In genomic region chr16:19706846-19707245, GRCh38 we compare ENCODE assay signal across 2 cellular contexts.
TF ChIP-seq lines count a peak whose summit lies in the region.

No MANE protein-coding gene starts in this region.

TF ChIP-seq in IMR-90, 13 proteins besides CTCF, POLR2A, EP300 and RAD21:
- no peak for TF ChIP-seq RFX5 (IDR thresholded peaks at IDR 0.05; ENCODE audit: low read depth, low read length)
- TF ChIP-seq MXI1 (IDR thresholded peaks at IDR 0.05; ENCODE audit: borderline replicate concordance, low read depth, low read length) = no peak
- no peak for TF ChIP-seq SMC3 (IDR thresholded peaks at IDR 0.05; ENCODE audit: low read depth, low read length)
- no peak for TF ChIP-seq NFE2L2 (IDR thresholded peaks at IDR 0.05; ENCODE audit: low read depth, low read length)
- no peak for TF ChIP-seq ELK1 (IDR thresholded peaks at IDR 0.05; ENCODE audit: borderline replicate concordance, low read depth, low read length)
- no peak for TF ChIP-seq CHD1 (IDR thresholded peaks at IDR 0.05; ENCODE audit: low read depth, low read length)
- no peak for TF ChIP-seq USF2 (IDR thresholded peaks at IDR 0.05; ENCODE audit: low read depth, low read length)

TF ChIP-seq in HepG2, 621 proteins besides CTCF, POLR2A, EP300 and RAD21:
- TF ChIP-seq KDM4B (CRISPR knock-in tag; IDR thresholded peaks at IDR 0.05) (no peak), TSC22D2 (CRISPR knock-in tag; IDR thresholded peaks at IDR 0.05; ENCODE audit: borderline replicate concordance) (no peak), GMEB2 (CRISPR knock-in tag; IDR thresholded peaks at IDR 0.05; ENCODE audit: low read depth) (no peak), ESRRA (CRISPR knock-in tag; IDR thresholded peaks at IDR 0.05; ENCODE audit: low read depth) (no peak), ZGPAT (CRISPR knock-in tag; IDR thresholded peaks at IDR 0.05) (no peak), ZBTB44 (CRISPR knock-in tag; IDR thresholded peaks at IDR 0.05) (no peak), HOXD1 (CRISPR knock-in tag; IDR thresholded peaks at IDR 0.05) (no peak)
